In genomic region chr7:146119016-146119415, GRCh38 we compare ENCODE assay signal across 31 cellular contexts. TPM values are rescaled to one million over a fixed set of nuclear protein-coding genes. Genes with fewer than 3 reads are reported as not detected.
DNase-seq lines count a peak whose midpoint lies in the region; ATAC-seq, FAIRE-seq and TF ChIP-seq lines count a peak whose summit lies in the region.
"Had no signal": no experiment of that assay in that cellular context is flagged by ENCODE, and none has a peak within 500 bp of the region (broad histone marks: within the 10 kb centered on the region; RNA-seq: fewer than 3 reads in every experiment).

No MANE protein-coding gene starts in this region.

- TF ChIP-seq RAD21 in HepG2 (CRISPR knock-in tag; IDR thresholded peaks at IDR 0.05) = no peak

- no peaks in the 10 kb centered on the region for H4K20me1 ChIP-seq in HepG2 (ENCODE audit: insufficient read depth, low read length)

- BruUV-seq in HepG2 (replicated peaks; lab: Mats Ljungman, UMichigan) = no TSS peak

- peaks cover 30% of the 10 kb centered on the region for H3K27me3 Mint-ChIP-seq in activated CD4-positive, alpha-beta T cell treated with anti-CD3 and anti-CD28 coated beads for 36 hours
- peaks cover 25% of the 10 kb centered on the region for H3K27me3 Mint-ChIP-seq in activated CD4-positive, alpha-beta memory T cell treated with anti-CD3 and anti-CD28 coated beads for 36 hours

- no peaks in the 10 kb centered on the region for H3K79me2 ChIP-seq in HepG2 (ENCODE audit: insufficient read depth, low read length)

- CTCF ChIA-PET in HepG2 (lab: Yijun Ruan, JAX; ENCODE audit: low intra/inter-chr PET ratio, low total read pairs) = no interaction called here
- CTCF ChIA-PET in activated CD4-positive, alpha-beta T cell treated with anti-CD3 and anti-CD28 coated beads for 36 hours (lab: Charles Lee) = no interaction called here
- CTCF ChIA-PET in activated CD4-positive, alpha-beta memory T cell treated with anti-CD3 and anti-CD28 coated beads for 36 hours (lab: Charles Lee) = interaction anchor here (0.7 kb wide), 1 partner anchor 1080 kb away, joined by 3 read pairs; no protein-coding TSS in a partner anchor

- H3K36me3 ChIP-seq in HepG2 (replicated peaks in 1 of 2; ENCODE audit: control insufficient read depth in 1 of 2, insufficient read depth in 2 of 2, low read length in 2 of 2) (no peaks in the 10 kb centered on the region), right lobe of liver (no peaks in the 10 kb centered on the region)
- H3K36me3 ChIP-seq: right atrium auricular region, upper lobe of right lung had no signal

- TF ChIP-seq POLR2A in HepG2 (IDR thresholded peaks at IDR 0.05; ENCODE audit: insufficient read depth in 1 of 2, low read depth in 2 of 2, low read length in 2 of 2) = no peak
- TF ChIP-seq POLR2A in right lobe of liver (IDR thresholded peaks at IDR 0.05) = no peak

- FAIRE-seq in HepG2 (lab: Jason Lieb, UNC) = no peak
- FAIRE-seq: bronchial epithelial cell, GM12892 had no signal

- H3K9me3 Mint-ChIP-seq in activated CD4-positive, alpha-beta T cell treated with anti-CD3 and anti-CD28 coated beads for 36 hours (ENCODE audit: low read depth) = no peaks in the 10 kb centered on the region
- H3K9me3 Mint-ChIP-seq in activated CD4-positive, alpha-beta memory T cell treated with anti-CD3 and anti-CD28 coated beads for 36 hours = no peaks in the 10 kb centered on the region
- H3K9me3 Mint-ChIP-seq: activated CD4-positive, alpha-beta T cell treated with anti-CD3 and anti-CD28 coated beads, Interleukin-2, amount 10 ng/mL, durations not matched to agents 7 days and 5 days; activated T-helper 1 cell treated with anti-CD3 and anti-CD28 coated beads, Interleukin-12 subunit alpha, Interleukin-12 subunit beta, Interleukin-2, Interleukin-4 antibody, amounts not matched to agents 30 ng/mL and 10 ng/mL and 1 ng/mL, durations not matched to agents 14 hours and 24 hours and 36 hours; neural crest cell had no signal

- in situ Hi-C loops in HepG2 (cut with HindIII; ENCODE audit: extremely low pct_ligation_motif_present, low pct_unique_long_range_greater_than_20kb) = no loop called here

- H2AFZ ChIP-seq in HepG2 (ENCODE audit: low read length) = no peak overlapping the region
- H2AFZ ChIP-seq: GM23338 had no signal

- peak; percentile 28 for DNase-seq in DMS153 treated with DMSO at 0.1 percent for 48 hours (lab: John Stamatoyannopoulos, UW; ENCODE audit: unreplicated experiment)
- DNase-seq in DMS153 (lab: John Stamatoyannopoulos, UW) = no peak
- no peak for DNase-seq in HepG2 (ENCODE audit: low spot score)
- no peak for DNase-seq in right lobe of liver
- DNase-seq in fibroblast of pulmonary artery (ENCODE audit: low read depth) = peak; percentile 2
- no peak for DNase-seq in activated CD4-positive, alpha-beta T cell treated with anti-CD3 and anti-CD28 coated beads for 36 hours
- DNase-seq in activated CD4-positive, alpha-beta memory T cell treated with anti-CD3 and anti-CD28 coated beads for 36 hours = no peak
- DNase-seq: activated CD4-positive, alpha-beta T cell treated with anti-CD3 and anti-CD28 coated beads, Interleukin-2, amount 10 ng/mL, durations not matched to agents 7 days and 5 days; activated naive CD4-positive, alpha-beta T cell treated with anti-CD3 and anti-CD28 coated beads, Interleukin-2, amount 50 U/mL, for 16 hours; amygdala; CD4-positive, CD25-positive, alpha-beta regulatory T cell; cortex of kidney; foreskin melanocyte; Karpas-422; NCI-H1048; NCI-H510A treated with DMSO at 0.1 percent for 48 hours; SHP77; stimulated activated CD4-positive, alpha-beta T cell treated with anti-CD3 and anti-CD28 coated beads, Interleukin-2, amount 100 ng/mL, for 48 hours; substantia nigra; upper lobe of right lung had no signal

- no peaks in the 10 kb centered on the region; a peak in 1 of 5 replicates for H3K27me3 ChIP-seq in HepG2 (ENCODE audit: control insufficient read depth in 1 of 2, insufficient read depth in 2 of 2, low read length in 2 of 2)
- H3K27me3 ChIP-seq in right lobe of liver = no peaks in the 10 kb centered on the region
- H3K27me3 ChIP-seq: right atrium auricular region had no signal

- POLR2A ChIA-PET in HepG2 (lab: Yijun Ruan, JAX) = no interaction called here
- POLR2A ChIA-PET in activated CD4-positive, alpha-beta T cell treated with anti-CD3 and anti-CD28 coated beads for 36 hours (lab: Charles Lee) = no interaction called here
- POLR2A ChIA-PET in activated CD4-positive, alpha-beta memory T cell treated with anti-CD3 and anti-CD28 coated beads for 36 hours (lab: Charles Lee) = no interaction called here

- H3K27ac ChIP-seq in HepG2 (ENCODE audit: extremely low read length, insufficient read depth, low read length) (no peak overlapping the region), right lobe of liver (no peak overlapping the region)
- H3K27ac ChIP-seq: 22Rv1, right atrium auricular region, upper lobe of right lung had no signal

- TF ChIP-seq CTCF in HepG2 (CRISPR knock-in tag; IDR thresholded peaks at IDR 0.05) (no peak), right lobe of liver (IDR thresholded peaks at IDR 0.05) (no peak), fibroblast of pulmonary artery (IDR thresholded peaks at IDR 0.05; ENCODE audit: low read length, missing control alignments) (no peak)

- H3K4me1 ChIP-seq in HepG2 (ENCODE audit: insufficient read depth, low read length) = no peaks in the 10 kb centered on the region
- H3K4me1 ChIP-seq in right lobe of liver = peaks cover 0 to 3% (median 0%) of the 10 kb centered on the region in 4 donors

- H3K4me2 ChIP-seq in HepG2 (ENCODE audit: low read depth, low read length) = no peak overlapping the region
- H3K4me2 ChIP-seq: GM23338 had no signal

- intact Hi-C loops in HepG2 (cut with micrococcal nuclease; ENCODE audit: unreplicated experiment) = no loop called here
- intact Hi-C loops in right lobe of liver (cut with DNase I) = no loop called here
- intact Hi-C loops in activated CD4-positive, alpha-beta T cell treated with anti-CD3 and anti-CD28 coated beads for 36 hours (cut with DNase I, micrococcal nuclease) = no loop called here
- intact Hi-C loops in activated CD4-positive, alpha-beta memory T cell treated with anti-CD3 and anti-CD28 coated beads for 36 hours (cut with micrococcal nuclease) = no loop called here

- TF ChIP-seq EP300 in HepG2 (IDR thresholded peaks at IDR 0.05; ENCODE audit: low read depth in 2 of 2, low read length in 2 of 2) = no peak
- no peak for TF ChIP-seq EP300 in HepG2 (CRISPR knock-in tag; IDR thresholded peaks at IDR 0.05; ENCODE audit: borderline replicate concordance)

- peaks cover 13% of the 10 kb centered on the region for H3K4me1 Mint-ChIP-seq in activated CD4-positive, alpha-beta T cell treated with anti-CD3 and anti-CD28 coated beads for 36 hours
- peaks cover 9% of the 10 kb centered on the region for H3K4me1 Mint-ChIP-seq in activated CD4-positive, alpha-beta memory T cell treated with anti-CD3 and anti-CD28 coated beads for 36 hours (ENCODE audit: low read depth)

- no peak overlapping the region for H3K4me3 Mint-ChIP-seq in activated CD4-positive, alpha-beta T cell treated with anti-CD3 and anti-CD28 coated beads for 36 hours
- H3K4me3 Mint-ChIP-seq in activated CD4-positive, alpha-beta memory T cell treated with anti-CD3 and anti-CD28 coated beads for 36 hours = no peak overlapping the region
- H3K4me3 Mint-ChIP-seq: activated CD4-positive, alpha-beta T cell treated with anti-CD3 and anti-CD28 coated beads, Interleukin-2, amount 10 ng/mL, durations not matched to agents 7 days and 5 days; activated T-helper 1 cell treated with anti-CD3 and anti-CD28 coated beads, Interleukin-12 subunit alpha, Interleukin-12 subunit beta, Interleukin-2, Interleukin-4 antibody, amounts not matched to agents 30 ng/mL and 10 ng/mL and 1 ng/mL, durations not matched to agents 14 hours and 24 hours and 36 hours; CD4-positive, CD25-positive, alpha-beta regulatory T cell; GM23338; neural crest cell had no signal

- peaks cover 10% of the 10 kb centered on the region; the same call in 1 of the 2 replicates for H3K9me3 ChIP-seq in HepG2 (ENCODE audit: low read length)
- H3K9me3 ChIP-seq in right lobe of liver = peaks cover 0 to 2% (median 0%) of the 10 kb centered on the region in 4 donors
- H3K9me3 ChIP-seq: upper lobe of right lung had no signal

- H3K36me3 Mint-ChIP-seq in activated CD4-positive, alpha-beta T cell treated with anti-CD3 and anti-CD28 coated beads for 36 hours (ENCODE audit: low read depth) = no peaks in the 10 kb centered on the region
- no peaks in the 10 kb centered on the region for H3K36me3 Mint-ChIP-seq in activated CD4-positive, alpha-beta memory T cell treated with anti-CD3 and anti-CD28 coated beads for 36 hours
- H3K36me3 Mint-ChIP-seq: CD4-positive, CD25-positive, alpha-beta regulatory T cell had no signal

- WGBS in HepG2 (ENCODE audit: low lambda C conversion rate) = 3% methylated on average over 1 of the region's 1 CpG
- 32% methylated on average over 1 of the region's 1 CpG for WGBS in right lobe of liver (ENCODE audit: insufficient coverage, low coverage, low lambda C conversion rate, missing lambda C conversion rate)

- no peak overlapping the region for H3K9ac ChIP-seq in HepG2 (ENCODE audit: insufficient read depth, low read depth, low read length)

- H3K4me3 ChIP-seq in HepG2 (replicated peaks in 1 of 3; ENCODE audit: insufficient read depth in 1 of 3, low read depth in 2 of 3, low read length in 3 of 3) (no peak overlapping the region), right lobe of liver (no peak overlapping the region), fibroblast of pulmonary artery (replicated peaks; ENCODE audit: low read depth, low read length) (no peak overlapping the region)
- H3K4me3 ChIP-seq: GM23338, lung, right atrium auricular region, upper lobe of right lung had no signal

- ATAC-seq in HepG2 (no peak), right lobe of liver (no peak), GM21526 (IDR thresholded peaks at IDR 0.05; ENCODE audit: low FRiP score, unreplicated experiment) (no peak)
- ATAC-seq in activated CD4-positive, alpha-beta T cell treated with anti-CD3 and anti-CD28 coated beads for 36 hours = no peak
- ATAC-seq: esophagus mucosa, GM23338, Panc1, upper lobe of right lung had no signal

- no peak overlapping the region for H3K27ac Mint-ChIP-seq in activated CD4-positive, alpha-beta T cell treated with anti-CD3 and anti-CD28 coated beads for 36 hours
- no peak overlapping the region for H3K27ac Mint-ChIP-seq in activated CD4-positive, alpha-beta memory T cell treated with anti-CD3 and anti-CD28 coated beads for 36 hours
- H3K27ac Mint-ChIP-seq: activated CD4-positive, alpha-beta T cell treated with anti-CD3 and anti-CD28 coated beads, Interleukin-2, amount 10 ng/mL, durations not matched to agents 7 days and 5 days; activated T-helper 1 cell treated with anti-CD3 and anti-CD28 coated beads, Interleukin-12 subunit alpha, Interleukin-12 subunit beta, Interleukin-2, Interleukin-4 antibody, amounts not matched to agents 30 ng/mL and 10 ng/mL and 1 ng/mL, durations not matched to agents 14 hours and 24 hours and 36 hours; CD4-positive, CD25-positive, alpha-beta regulatory T cell; GM23338 had no signal

RNA-seq across cellular contexts. Expression of gene CNTNAP2, which starts 2.4 kb away (rescaled TPM):
- total RNA-seq in HepG2 (2016; rRNA removed; fragmentation: Illumina TruSeq; extraction: Trizol) (0.40 and 0.42 TPM in 2 replicates), right lobe of liver (1 to 10 TPM; 1.8 to 8.1 (median 3.9) TPM)
- 0.26 TPM in 1 of 2 replicates, not detected in the other for total RNA-seq in HepG2 (2016; cell fraction: cytosol; rRNA removed; fragmentation: Illumina TruSeq; extraction: Trizol; ENCODE audit: low read depth)
- total RNA-seq in HepG2 (2016; cell fraction: insoluble cytoplasmic fraction; rRNA removed; fragmentation: Illumina TruSeq; extraction: Trizol) = 0.37 and 0.46 TPM in 2 replicates
- total RNA-seq in HepG2 (2016; cell fraction: membrane; rRNA removed; fragmentation: Illumina TruSeq; extraction: Trizol) = 0.34 and 0.48 TPM in 2 replicates
- total RNA-seq in HepG2 (2016; cell fraction: nucleus; rRNA removed; fragmentation: Illumina TruSeq; extraction: Trizol) = 0.37 and 0.56 TPM in 2 replicates
- polyA plus RNA-seq in HepG2 (2011; rRNA removed) = 0.42 TPM in 2 replicates
- polyA plus RNA-seq in HepG2 (2011; cell fraction: cytosol; rRNA removed) = 0.27 and 0.33 TPM in 2 replicates
- 0.07 and 0.10 TPM in 2 replicates for polyA plus RNA-seq in HepG2 (2011; cell fraction: nucleus; rRNA removed)
- 0.68 and 1.4 TPM in 2 replicates for polyA plus RNA-seq in HepG2 (2012)
- polyA plus RNA-seq in HepG2 (2016; cell fraction: cytosol; fragmentation: Illumina TruSeq; extraction: Trizol; ENCODE audit: low read depth) = 0.02 and 0.06 TPM in 2 replicates
- polyA plus RNA-seq in HepG2 (2016; cell fraction: insoluble cytoplasmic fraction; fragmentation: Illumina TruSeq; extraction: Trizol; ENCODE audit: low read depth) = 0.57 and 0.63 TPM in 2 replicates
- 0.16 TPM in 2 replicates for polyA plus RNA-seq in HepG2 (2016; cell fraction: membrane; fragmentation: Illumina TruSeq; extraction: Trizol; ENCODE audit: low read depth)
- polyA plus RNA-seq in HepG2 (2016; cell fraction: nucleus; fragmentation: Illumina TruSeq; extraction: Trizol; ENCODE audit: insufficient read depth, low read depth) = 0.41 and 0.61 TPM in 2 replicates
- polyA minus RNA-seq in HepG2 (2011; rRNA and poly(A)+ RNA removed; ENCODE audit: low replicate concordance) = 0.02 and 0.24 TPM in 2 replicates
- 0.09 and 0.20 TPM in 2 replicates for polyA minus RNA-seq in HepG2 (2011; cell fraction: cytosol; rRNA and poly(A)+ RNA removed)
- polyA minus RNA-seq in HepG2 (2011; cell fraction: nucleus; rRNA and poly(A)+ RNA removed) = 0.26 and 0.50 TPM in 2 replicates
- total RNA-seq in activated CD4-positive, alpha-beta T cell treated with anti-CD3 and anti-CD28 coated beads for 36 hours = not detected
- total RNA-seq in activated CD4-positive, alpha-beta memory T cell treated with anti-CD3 and anti-CD28 coated beads for 36 hours = not detected
- total RNA-seq: activated CD4-positive, alpha-beta T cell treated with anti-CD3 and anti-CD28 coated beads, Interleukin-2, amount 10 ng/mL, durations not matched to agents 7 days and 5 days; activated T-helper 1 cell treated with anti-CD3 and anti-CD28 coated beads, Interleukin-12 subunit alpha, Interleukin-12 subunit beta, Interleukin-2, Interleukin-4 antibody, amounts not matched to agents 30 ng/mL and 10 ng/mL and 1 ng/mL, durations not matched to agents 14 hours and 24 hours and 36 hours; CD4-positive, CD25-positive, alpha-beta regulatory T cell had no signal

Comparison
In these comparisons a context has a peak if more than half of its experiments do, and no peak if none do; other contexts are left out.
1. DNase-seq: peak in DMS153 treated with DMSO at 0.1 percent for 48 hours (single experiment) and fibroblast of pulmonary artery (single experiment); none in DMS153 (single experiment), HepG2 (single experiment), right lobe of liver (0 of 3), activated CD4-positive, alpha-beta T cell treated with anti-CD3 and anti-CD28 coated beads for 36 hours (single experiment) and activated CD4-positive, alpha-beta memory T cell treated with anti-CD3 and anti-CD28 coated beads for 36 hours (single experiment).